10 cellular contexts compared by ENCODE assay signal in genomic region chr19:32287811-32288227, GRCh38. TPM values are rescaled to one million over a fixed set of nuclear protein-coding genes. Genes with fewer than 3 reads are reported as not detected.
A peak's percentile ranks its signal among the peaks of the same experiment; 100 is the strongest.
DNase-seq lines count a peak whose midpoint lies in the region; ATAC-seq and TF ChIP-seq lines count a peak whose summit lies in the region.
"Had no signal": no experiment of that assay in that cellular context is flagged by ENCODE, and none has a peak within 500 bp of the region (broad histone marks: within the 10 kb centered on the region; RNA-seq: fewer than 3 reads in every experiment).

No MANE protein-coding gene starts in this region.

- no peaks in the 10 kb centered on the region for H3K9me3 Mint-ChIP-seq in activated naive CD8-positive, alpha-beta T cell treated with anti-CD3 and anti-CD28 coated beads, Interleukin-2, amount 10 ng/mL, durations not matched to agents 7 days and 5 days
- H3K9me3 Mint-ChIP-seq: stimulated activated naive CD8-positive, alpha-beta T cell treated with anti-CD3 and anti-CD28 coated beads, Interleukin-15, amount 100 ng/mL, for 72 hours had no signal

- POLR2A ChIA-PET in activated naive CD8-positive, alpha-beta T cell treated with anti-CD3 and anti-CD28 coated beads, Interleukin-2, amount 10 ng/mL, durations not matched to agents 7 days and 5 days (lab: Charles Lee) = no interaction called here

- H3K27me3 ChIP-seq in sigmoid colon = no peaks in the 10 kb centered on the region

- DNase-seq in NCI-H1417 (lab: John Stamatoyannopoulos, UW) (peak in 2 of 3 experiments; percentile 22 to 23), NCI-H1417 treated with DMSO at 0.1 percent for 48 hours (lab: John Stamatoyannopoulos, UW) (no peak), KBM-7 (peak; percentile 65), left ventricle myocardium superior (peak; percentile 86), sigmoid colon (peak; percentile 79), NCI-H2107 treated with DMSO at 0.1 percent for 48 hours (lab: John Stamatoyannopoulos, UW; ENCODE audit: unreplicated experiment) (no peak)
- DNase-seq in activated naive CD8-positive, alpha-beta T cell treated with anti-CD3 and anti-CD28 coated beads, Interleukin-2, amount 10 ng/mL, durations not matched to agents 7 days and 5 days = peak; percentile 34

- no peak for TF ChIP-seq EP300 in sigmoid colon (IDR thresholded peaks at IDR 0.05)

- no peaks in the 10 kb centered on the region for H3K36me3 Mint-ChIP-seq in activated naive CD8-positive, alpha-beta T cell treated with anti-CD3 and anti-CD28 coated beads, Interleukin-2, amount 10 ng/mL, durations not matched to agents 7 days and 5 days

- no peaks in the 10 kb centered on the region for H3K36me3 ChIP-seq in sigmoid colon

- H3K4me1 ChIP-seq in sigmoid colon = peaks cover 0 to 15% (median 9%) of the 10 kb centered on the region in 4 donors

- no peaks in the 10 kb centered on the region for H3K4me1 Mint-ChIP-seq in activated naive CD8-positive, alpha-beta T cell treated with anti-CD3 and anti-CD28 coated beads, Interleukin-2, amount 10 ng/mL, durations not matched to agents 7 days and 5 days
- H3K4me1 Mint-ChIP-seq: stimulated activated naive CD8-positive, alpha-beta T cell treated with anti-CD3 and anti-CD28 coated beads, Interleukin-15, amount 100 ng/mL, for 72 hours had no signal

- H3K27ac Mint-ChIP-seq in activated naive CD8-positive, alpha-beta T cell treated with anti-CD3 and anti-CD28 coated beads, Interleukin-2, amount 10 ng/mL, durations not matched to agents 7 days and 5 days = no peak overlapping the region
- H3K27ac Mint-ChIP-seq: B cell; stimulated activated naive CD8-positive, alpha-beta T cell treated with anti-CD3 and anti-CD28 coated beads, Interleukin-15, amount 100 ng/mL, for 72 hours had no signal

- peak; percentile 28 to 64 (median 52) for TF ChIP-seq CTCF in sigmoid colon (IDR thresholded peaks at IDR 0.05)

- no peaks in the 10 kb centered on the region for H3K27me3 Mint-ChIP-seq in activated naive CD8-positive, alpha-beta T cell treated with anti-CD3 and anti-CD28 coated beads, Interleukin-2, amount 10 ng/mL, durations not matched to agents 7 days and 5 days

- in situ Hi-C loops in KBM-7 (cut with MboI; ENCODE audit: low pct_unique_long_range_greater_than_20kb, low sequenced_read_pairs) = loop anchor here (25.0 kb wide), 1 partner anchor 274 kb away; no protein-coding TSS in a partner anchor

- intact Hi-C loops in left ventricle myocardium superior (cut with micrococcal nuclease) (no loop called here), sigmoid colon (cut with DNase I) (loop anchor here (2.0 kb wide), 1 partner anchor 283 kb away; no protein-coding TSS in a partner anchor)

- H3K27ac ChIP-seq in sigmoid colon = peak overlapping the region in 1 of 4 donors; percentile 42

- no peak for TF ChIP-seq POLR2A in sigmoid colon (IDR thresholded peaks at IDR 0.05)

- WGBS in sigmoid colon, 2 donors = 18 to 29% methylated on average over 12 of the region's 12 CpGs

- H3K9me3 ChIP-seq in sigmoid colon = no peaks in the 10 kb centered on the region

- no peak for ATAC-seq in activated naive CD8-positive, alpha-beta T cell treated with anti-CD3 and anti-CD28 coated beads, Interleukin-2, amount 10 ng/mL, durations not matched to agents 7 days and 5 days (ENCODE audit: low read depth)
- peak; percentile 96 for ATAC-seq in left ventricle myocardium superior
- ATAC-seq in HG03139 (IDR thresholded peaks at IDR 0.05; ENCODE audit: unreplicated experiment) = no peak
- ATAC-seq: stimulated activated naive CD8-positive, alpha-beta T cell treated with anti-CD3 and anti-CD28 coated beads, Interleukin-15, amount 100 ng/mL, for 72 hours had no signal

- H3K4me3 Mint-ChIP-seq in activated naive CD8-positive, alpha-beta T cell treated with anti-CD3 and anti-CD28 coated beads, Interleukin-2, amount 10 ng/mL, durations not matched to agents 7 days and 5 days = no peak overlapping the region
- H3K4me3 Mint-ChIP-seq: B cell; stimulated activated naive CD8-positive, alpha-beta T cell treated with anti-CD3 and anti-CD28 coated beads, Interleukin-15, amount 100 ng/mL, for 72 hours had no signal

- H3K4me3 ChIP-seq in sigmoid colon = peak overlapping the region in 3 of 4 donors; percentile 23 to 33 (median 26)

RNA-seq across cellular contexts. Expression of gene ZNF507, which starts 57.6 kb away (rescaled TPM):
- 10 to 100 TPM; 31.5 to 32.2 TPM for total RNA-seq in activated naive CD8-positive, alpha-beta T cell treated with anti-CD3 and anti-CD28 coated beads, Interleukin-2, amount 10 ng/mL, durations not matched to agents 7 days and 5 days
- 16.1 TPM for total RNA-seq in left ventricle myocardium superior
- 10 to 100 TPM; 19.3 to 27.1 (median 23.7) TPM for total RNA-seq in sigmoid colon
- 1 to 10 TPM; 2.1 to 7.2 (median 3.6) TPM for polyA plus RNA-seq in sigmoid colon

Comparison
In these comparisons a context has a peak if more than half of its experiments do, and no peak if none do; other contexts are left out.
1. DNase-seq: peak in NCI-H1417 (2 of 3), KBM-7 (single experiment), activated naive CD8-positive, alpha-beta T cell treated with anti-CD3 and anti-CD28 coated beads, Interleukin-2, amount 10 ng/mL, durations not matched to agents 7 days and 5 days (single experiment), left ventricle myocardium superior (single experiment) and sigmoid colon (single experiment); none in NCI-H1417 treated with DMSO at 0.1 percent for 48 hours (single experiment) and NCI-H2107 treated with DMSO at 0.1 percent for 48 hours (single experiment).